In the genomic region with DNA sequence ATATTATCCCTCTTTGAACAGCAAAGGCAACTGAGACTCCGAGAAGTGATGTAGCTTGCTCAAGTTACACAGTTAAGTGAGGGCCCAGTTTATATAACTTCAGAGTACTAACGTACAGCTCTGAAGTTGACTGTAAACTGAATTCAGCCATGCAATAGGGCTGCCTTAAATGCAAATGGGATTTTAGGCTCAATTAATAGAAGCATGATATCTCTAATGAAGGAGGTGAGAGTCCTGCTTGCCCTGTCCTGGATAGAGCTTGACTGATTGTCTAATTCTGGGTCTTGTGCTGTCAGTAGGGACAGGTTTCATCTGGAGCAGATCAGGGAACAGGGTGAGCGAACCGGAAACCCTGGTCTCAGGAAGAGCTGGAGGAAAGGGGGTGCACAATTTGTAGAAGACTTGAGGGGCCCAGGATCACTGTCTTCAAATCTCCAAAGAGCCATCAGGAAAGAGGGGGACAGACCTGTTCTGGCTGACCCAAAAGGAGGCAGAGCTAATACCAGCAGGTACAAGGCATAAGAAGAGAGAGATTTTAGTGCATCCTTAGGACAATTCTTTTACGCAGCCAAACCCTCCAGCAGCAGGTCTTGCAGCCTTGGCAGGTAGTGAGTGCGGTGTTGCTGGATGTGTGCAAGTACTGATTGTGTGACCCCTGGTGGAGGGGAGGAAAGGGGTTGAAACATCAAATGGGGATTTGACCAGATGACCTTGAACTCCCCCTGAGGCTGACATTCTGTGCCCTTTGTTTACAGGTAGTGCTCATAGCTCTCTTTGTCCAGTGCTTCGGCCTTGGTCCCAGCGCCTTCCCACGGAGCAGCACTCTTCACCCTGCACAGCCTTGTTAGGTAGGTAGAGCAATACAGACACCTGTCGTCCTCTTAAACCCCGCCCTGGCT, we compare ENCODE assay signal across 14 cellular contexts. TPM values are rescaled to one million over a fixed set of nuclear protein-coding genes. Genes with fewer than 3 reads are reported as not detected.
DNase-seq lines count a peak whose midpoint lies in the region; ATAC-seq, FAIRE-seq and TF ChIP-seq lines count a peak whose summit lies in the region.
"Had no signal": no experiment of that assay in that cellular context is flagged by ENCODE, and none has a peak within 500 bp of the region (broad histone marks: within the 10 kb centered on the region; RNA-seq: fewer than 3 reads in every experiment).

No MANE protein-coding gene starts in this region.

- intact Hi-C loops in PC-3 (cut with micrococcal nuclease), result no loop called here
- intact Hi-C loops in esophagus squamous epithelium (cut with DNase I), result no loop called here
- intact Hi-C loops in CD4-positive, alpha-beta T cell (cut with DNase I, micrococcal nuclease), result no loop called here

- TF ChIP-seq CTCF in A549 (IDR thresholded peaks at IDR 0.05) (no peak), PC-3 (conservative IDR thresholded peaks at IDR 0.05; ENCODE audit: low read depth, low read length) (no peak), esophagus squamous epithelium (IDR thresholded peaks at IDR 0.05) (no peak), GM13976 (IDR thresholded peaks at IDR 0.05; ENCODE audit: borderline replicate concordance, control extremely low read depth, extremely low read depth, insufficient read depth, missing control alignments) (no peak)
- TF ChIP-seq CTCF in CD4-positive, alpha-beta T cell (IDR thresholded peaks at IDR 0.05), result no peak

- H3K4me2 ChIP-seq in A549 (peak overlapping the region; percentile 54), PC-3 (ENCODE audit: low read length) (peak overlapping the region; percentile 68)

- no peak for TF ChIP-seq POLR2A in A549 (IDR thresholded peaks at IDR 0.05; ENCODE audit: low read length)
- no peak for TF ChIP-seq POLR2A in esophagus squamous epithelium (IDR thresholded peaks at IDR 0.05)

- no peaks in the 10 kb centered on the region for H3K79me2 ChIP-seq in PC-3 (ENCODE audit: low read length)

- no peak overlapping the region for H3K4me3 Mint-ChIP-seq in CD4-positive, alpha-beta T cell
- H3K4me3 Mint-ChIP-seq in T-helper 17 cell, result no peak overlapping the region
- H3K4me3 Mint-ChIP-seq: CD8-positive, alpha-beta T cell had no signal

- H3K4me3 ChIP-seq in A549 (no peak overlapping the region), PC-3 (ENCODE audit: low read length) (no peak overlapping the region), esophagus squamous epithelium (peak overlapping the region in 1 of 4 donors; percentile 2)

- H3K27ac Mint-ChIP-seq in CD4-positive, alpha-beta T cell, result no peak overlapping the region
- no peak overlapping the region for H3K27ac Mint-ChIP-seq in T-helper 17 cell
- H3K27ac Mint-ChIP-seq: activated T-helper 2 cell treated with anti-CD3 and anti-CD28 coated beads, Interferon-gamma antibody, Interleukin-2, Interleukin-4, amounts not matched to agents 10 μg/mL and 5 μg/mL and 100 μg/mL, durations not matched to agents 14 hours and 24 hours and 36 hours; CD8-positive, alpha-beta T cell had no signal

- H3K9me3 Mint-ChIP-seq in CD4-positive, alpha-beta T cell, result no peaks in the 10 kb centered on the region
- H3K9me3 Mint-ChIP-seq: activated T-helper 2 cell treated with anti-CD3 and anti-CD28 coated beads, Interferon-gamma antibody, Interleukin-2, Interleukin-4, amounts not matched to agents 10 μg/mL and 5 μg/mL and 100 μg/mL, durations not matched to agents 14 hours and 24 hours and 36 hours; CD8-positive, alpha-beta T cell had no signal

- no peak for DNase-seq in A549 (ENCODE audit: low read depth in 1 of 2, low spot score in 1 of 2)
- DNase-seq in PC-3, result no peak
- DNase-seq in esophagus squamous epithelium (lab: John Stamatoyannopoulos, UW), result no peak
- DNase-seq in pons (ENCODE audit: low spot score), result peak; percentile 20
- DNase-seq in CD4-positive, alpha-beta T cell, result no peak
- no peak for DNase-seq in GM13976 (ENCODE audit: low spot score)
- DNase-seq in T-helper 17 cell, result no peak
- DNase-seq: CD8-positive, alpha-beta T cell; NK-92 treated with Interleukin-12 subunit alpha and Interleukin-12 subunit beta, amount 100 ng/mL, for 24 hours had no signal

- H3K4me1 ChIP-seq in A549 (peaks cover 60% of the 10 kb centered on the region), PC-3 (ENCODE audit: insufficient read depth, low read length) (peaks cover 57% of the 10 kb centered on the region), esophagus squamous epithelium (peaks cover 83 to 100% (median 94%) of the 10 kb centered on the region in 3 donors)

- H3K36me3 Mint-ChIP-seq in CD4-positive, alpha-beta T cell (ENCODE audit: low read depth), result no peaks in the 10 kb centered on the region
- H3K36me3 Mint-ChIP-seq in T-helper 17 cell (ENCODE audit: low read depth), result peaks cover 8% of the 10 kb centered on the region

- peak overlapping the region; percentile 47; the same call in 1 of the 2 replicates for H2AFZ ChIP-seq in PC-3 (ENCODE audit: low read length)

- H3K36me3 ChIP-seq in PC-3 (ENCODE audit: low read depth, low read length), result no peaks in the 10 kb centered on the region
- H3K36me3 ChIP-seq in esophagus squamous epithelium, result no peaks in the 10 kb centered on the region

- H3K27me3 ChIP-seq in PC-3 (ENCODE audit: low read length) (no peaks in the 10 kb centered on the region), esophagus squamous epithelium (no peaks in the 10 kb centered on the region)
- no peaks in the 10 kb centered on the region for H3K27me3 ChIP-seq in CD4-positive, alpha-beta T cell (ENCODE audit: control insufficient read depth, insufficient read depth, low read length)

- no TSS peak for BruUV-seq in PC-3 (replicated peaks; lab: Mats Ljungman, UMichigan)

- no peaks in the 10 kb centered on the region for H4K20me1 ChIP-seq in PC-3 (ENCODE audit: low read length)

- 80% methylated on average over 11 of the region's 11 CpGs for WGBS in A549 (ENCODE audit: missing lambda C conversion rate)
- 53 to 69% methylated on average over 10 to 11 of the region's 11 CpGs for WGBS in esophagus squamous epithelium, 2 donors

- H3F3A ChIP-seq in PC-3 (ENCODE audit: low read length, unreplicated experiment), result no peaks in the 10 kb centered on the region

- no peak for TF ChIP-seq RAD21 in A549 (conservative IDR thresholded peaks at IDR 0.05 in 1 of 2, IDR thresholded peaks at IDR 0.05 in 1 of 2)

- CTCF ChIA-PET in A549 (lab: Yijun Ruan, JAX), result interaction anchor here (0.8 to 9.0 kb wide), 14 partner anchors 9 to 170 kb away, joined by 3 to 72 read pairs (median 3); a partner anchor contains a TSS
- CTCF ChIA-PET in PC-3 (lab: Charles Lee), result no interaction called here
- CTCF ChIA-PET in CD4-positive, alpha-beta T cell (lab: Charles Lee), result interaction anchor here (0.8 kb wide), 1 partner anchor 39 kb away, joined by 3 read pairs; no protein-coding TSS in a partner anchor

- peak overlapping the region; percentile 55 for H3K9ac ChIP-seq in PC-3 (ENCODE audit: low read length)

- TF ChIP-seq EP300 in A549 (IDR thresholded peaks at IDR 0.05), result no peak

- POLR2A ChIA-PET in A549 (lab: Yijun Ruan, JAX) (interaction anchor here (1.0 kb wide), 1 partner anchor 13 kb away, joined by 3 read pairs; a partner anchor contains a TSS), PC-3 (lab: Charles Lee; ENCODE audit: unreplicated experiment) (no interaction called here)
- POLR2A ChIA-PET in CD4-positive, alpha-beta T cell (lab: Charles Lee), result no interaction called here

- in situ Hi-C loops in GM13976 (cut with MboI; ENCODE audit: low sequenced_read_pairs, unreplicated experiment), result no loop called here

- H3K27me3 Mint-ChIP-seq in CD4-positive, alpha-beta T cell, result no peaks in the 10 kb centered on the region
- peaks cover 4% of the 10 kb centered on the region for H3K27me3 Mint-ChIP-seq in T-helper 17 cell

- no peaks in the 10 kb centered on the region for H3K9me3 ChIP-seq in A549
- H3K9me3 ChIP-seq in PC-3 (ENCODE audit: low read length), result no peaks in the 10 kb centered on the region
- H3K9me3 ChIP-seq in esophagus squamous epithelium, result no peaks in the 10 kb centered on the region
- H3K9me3 ChIP-seq in CD4-positive, alpha-beta T cell (ENCODE audit: control insufficient read depth, low read length), result no peaks in the 10 kb centered on the region
- H3K9me3 ChIP-seq in T-helper 17 cell (ENCODE audit: control insufficient read depth, low read length, poor library complexity, severe bottlenecking), result no peaks in the 10 kb centered on the region

- no peaks in the 10 kb centered on the region for H3K9me2 ChIP-seq in PC-3 (replicated peaks; ENCODE audit: low read length)

- ATAC-seq in A549, result no peak
- no peak for ATAC-seq in PC-3
- ATAC-seq in HG03442 (IDR thresholded peaks at IDR 0.05; ENCODE audit: unreplicated experiment), result no peak
- ATAC-seq in CD4-positive, alpha-beta T cell (ENCODE audit: poor library complexity), result no peak
- ATAC-seq in T-helper 17 cell, result no peak
- ATAC-seq: CD8-positive, alpha-beta T cell; sciatic nerve had no signal

- no peaks in the 10 kb centered on the region for H3K4me1 Mint-ChIP-seq in CD4-positive, alpha-beta T cell (ENCODE audit: low read depth)
- H3K4me1 Mint-ChIP-seq in T-helper 17 cell, result peaks cover 10% of the 10 kb centered on the region

- no peak for FAIRE-seq in A549 (lab: Jason Lieb, UNC)
- FAIRE-seq: GM12892, islet of Langerhans had no signal

- H3K27ac ChIP-seq in A549, result peak overlapping the region; percentile 74 to 92
- peak overlapping the region; percentile 96 for H3K27ac ChIP-seq in PC-3 (ENCODE audit: low read length)
- H3K27ac ChIP-seq in esophagus squamous epithelium, result peak overlapping the region; percentile 93 to 98 (median 94)
- no peak overlapping the region for H3K27ac ChIP-seq in CD4-positive, alpha-beta T cell (ENCODE audit: low read depth, low read length)

TF ChIP-seq in A549, 52 proteins besides CTCF, POLR2A, EP300 and RAD21:
- TF ChIP-seq CHD2 (IDR thresholded peaks at IDR 0.05; ENCODE audit: low read length, partially characterized antibody) (no peak), HEYL (CRISPR knock-in tag; IDR thresholded peaks at IDR 0.05) (no peak), JUNB (IDR thresholded peaks at IDR 0.05) (no peak), PHF8 (IDR thresholded peaks at IDR 0.05; ENCODE audit: borderline replicate concordance, low read depth) (no peak)

RNA-seq across cellular contexts. Expression of a gene that starts 13.0 kb away (rescaled TPM):
- polyA plus RNA-seq in A549 (2011; rRNA removed) (77.2 and 88.5 TPM in 2 replicates), A549 (2017; fragmentation: RNase III; extraction: RNeasy Plus Mini Kit Qiagen cat#74134 plus additional on column Dnase treatment) (24.5 to 36.5 TPM (median 33.7 TPM) in 3 replicates)
- polyA plus RNA-seq in A549 (2012; cell fraction: cytosol; rRNA removed), result 39.8 and 42.0 TPM in 2 replicates
- polyA plus RNA-seq in A549 (2012; cell fraction: nucleus; rRNA removed), result 76.2 and 84.7 TPM in 2 replicates
- polyA minus RNA-seq in A549 (2011; rRNA and poly(A)+ RNA removed), result 110 TPM in 2 replicates
- total RNA-seq in PC-3 (2014; rRNA removed) (36.5 and 40.3 TPM in 2 replicates), esophagus squamous epithelium (1,000 to 10,000 TPM in 2 of 4 donors, 100 to 1,000 TPM in 2; 287 to 1,151 (median 926) TPM), T-helper 17 cell (10 to 100 TPM in 1 of 2 donors, 1 to 10 TPM in 1; 5.4 to 29.6 TPM)
- 1 to 10 TPM; 2.6 to 2.7 TPM for total RNA-seq in CD4-positive, alpha-beta T cell
